6 cellular contexts compared by ENCODE assay signal in genomic region chr5:143934821-143935220, GRCh38.
"Had no signal": no experiment of that assay in that cellular context is flagged by ENCODE, and none has a peak within 500 bp of the region (broad histone marks: within the 10 kb centered on the region; RNA-seq: fewer than 3 reads in every experiment).

No MANE protein-coding gene starts in this region.

- H3K4me3 ChIP-seq: K562 had no signal

- DNase-seq: IMR-90, KBM-7, KG1 had no signal

- H3K27ac ChIP-seq: HL-60, KMS-11 had no signal
